ENCODE assay signal across 1 cellular context in the genomic region with DNA sequence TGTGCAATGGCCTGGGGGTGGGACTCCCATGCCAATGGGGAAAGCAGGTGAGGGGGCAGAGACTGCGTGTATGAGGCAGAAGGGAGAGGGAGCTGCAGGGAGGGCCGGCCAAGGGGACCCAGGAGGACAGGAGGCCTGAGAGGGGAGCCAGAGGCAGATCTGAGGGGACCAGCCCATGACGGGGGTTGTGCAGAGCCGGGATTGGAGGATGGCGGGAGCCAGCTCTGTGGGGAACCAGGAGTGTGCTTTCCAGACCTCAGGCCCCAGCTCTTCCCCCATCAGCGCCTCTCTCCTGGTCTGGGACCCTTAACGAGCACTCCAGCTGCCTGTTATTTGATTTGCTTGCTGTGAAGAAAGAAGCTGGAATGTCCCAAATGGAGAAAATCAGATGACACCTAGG.
TF ChIP-seq lines count a peak whose summit lies in the region.

No MANE protein-coding gene starts in this region.

TF ChIP-seq in IMR-90, 13 proteins besides CTCF, POLR2A, EP300 and RAD21:
- no peak for TF ChIP-seq MAFK (IDR thresholded peaks at IDR 0.05; ENCODE audit: low read depth, low read length)
- no peak for TF ChIP-seq CEBPB (IDR thresholded peaks at IDR 0.05; ENCODE audit: low read depth, low read length)
- no peak for TF ChIP-seq FOS (IDR thresholded peaks at IDR 0.05; ENCODE audit: low read depth, low read length)
- TF ChIP-seq, protein P1, sequence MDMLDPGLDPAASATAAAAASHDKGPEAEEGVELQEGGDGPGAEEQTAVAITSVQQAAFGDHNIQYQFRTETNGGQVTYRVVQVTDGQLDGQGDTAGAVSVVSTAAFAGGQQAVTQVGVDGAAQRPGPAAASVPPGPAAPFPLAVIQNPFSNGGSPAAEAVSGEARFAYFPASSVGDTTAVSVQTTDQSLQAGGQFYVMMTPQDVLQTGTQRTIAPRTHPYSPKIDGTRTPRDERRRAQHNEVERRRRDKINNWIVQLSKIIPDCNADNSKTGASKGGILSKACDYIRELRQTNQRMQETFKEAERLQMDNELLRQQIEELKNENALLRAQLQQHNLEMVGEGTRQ (IDR thresholded peaks at IDR 0.05; ENCODE audit: low read depth, low read length), result no peak
- no peak for TF ChIP-seq NFE2L2 (IDR thresholded peaks at IDR 0.05; ENCODE audit: low read depth, low read length)
- TF ChIP-seq RCOR1 (IDR thresholded peaks at IDR 0.05; ENCODE audit: insufficient replicate concordance, low read length), result no peak
- no peak for TF ChIP-seq CHD1 (IDR thresholded peaks at IDR 0.05; ENCODE audit: low read depth, low read length)
- TF ChIP-seq RFX5 (IDR thresholded peaks at IDR 0.05; ENCODE audit: low read depth, low read length), result no peak
- TF ChIP-seq MAZ (IDR thresholded peaks at IDR 0.05; ENCODE audit: borderline replicate concordance, low read depth, low read length), result no peak
- TF ChIP-seq BHLHE40 (IDR thresholded peaks at IDR 0.05; ENCODE audit: low read depth, low read length), result no peak
- no peak for TF ChIP-seq SMC3 (IDR thresholded peaks at IDR 0.05; ENCODE audit: low read depth, low read length)
- TF ChIP-seq, protein P2, sequence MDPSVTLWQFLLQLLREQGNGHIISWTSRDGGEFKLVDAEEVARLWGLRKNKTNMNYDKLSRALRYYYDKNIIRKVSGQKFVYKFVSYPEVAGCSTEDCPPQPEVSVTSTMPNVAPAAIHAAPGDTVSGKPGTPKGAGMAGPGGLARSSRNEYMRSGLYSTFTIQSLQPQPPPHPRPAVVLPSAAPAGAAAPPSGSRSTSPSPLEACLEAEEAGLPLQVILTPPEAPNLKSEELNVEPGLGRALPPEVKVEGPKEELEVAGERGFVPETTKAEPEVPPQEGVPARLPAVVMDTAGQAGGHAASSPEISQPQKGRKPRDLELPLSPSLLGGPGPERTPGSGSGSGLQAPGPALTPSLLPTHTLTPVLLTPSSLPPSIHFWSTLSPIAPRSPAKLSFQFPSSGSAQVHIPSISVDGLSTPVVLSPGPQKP (IDR thresholded peaks at IDR 0.05; ENCODE audit: borderline replicate concordance, low read depth, low read length), result no peak
- TF ChIP-seq MXI1 (IDR thresholded peaks at IDR 0.05; ENCODE audit: borderline replicate concordance, low read depth, low read length), result no peak
TF ChIP-seq in IMR-90: peak in this region for 0.
